3 cellular contexts compared by ENCODE assay signal in genomic region chr15:41469644-41470043, GRCh38. TPM values are rescaled to one million over a fixed set of nuclear protein-coding genes. Genes with fewer than 3 reads are reported as not detected.
"Had no signal": no experiment of that assay in that cellular context is flagged by ENCODE, and none has a peak within 500 bp of the region (broad histone marks: within the 10 kb centered on the region; RNA-seq: fewer than 3 reads in every experiment).

No MANE protein-coding gene starts in this region.

RNA-seq across cellular contexts. Expression of gene ITPKA, which starts 24.0 kb away (rescaled TPM):
- total RNA-seq: OCI-LY7 had no signal

RNA-seq across cellular contexts. Expression of gene LTK, which starts 44.0 kb away (rescaled TPM):
- total RNA-seq: MCF 10A, SK-MEL-5 had no signal
